In the genomic region with DNA sequence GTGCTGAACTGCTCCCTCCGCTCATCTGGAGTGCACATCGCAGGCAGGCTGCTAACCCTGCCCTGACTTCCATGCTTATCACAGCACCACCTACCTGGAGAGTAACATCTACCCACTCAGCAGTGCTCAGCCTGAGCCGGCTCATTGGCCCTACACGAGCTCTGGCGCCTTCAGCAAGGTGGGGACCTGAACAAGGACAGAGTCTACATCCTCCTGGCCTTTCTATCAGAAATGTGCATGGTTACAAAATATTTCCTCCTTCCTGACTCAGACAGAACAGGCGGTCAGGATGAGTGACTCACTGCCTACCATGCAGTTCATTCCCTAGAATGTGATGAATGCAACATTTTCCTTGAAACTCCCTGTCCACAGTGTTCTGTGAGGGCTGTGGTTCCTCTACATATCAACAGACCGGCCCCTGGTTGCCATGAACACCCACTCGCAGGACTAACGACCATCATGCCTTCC, we compare ENCODE assay signal across 9 cellular contexts. TPM values are rescaled to one million over a fixed set of nuclear protein-coding genes. Genes with fewer than 3 reads are reported as not detected.
DNase-seq lines count a peak whose midpoint lies in the region; ATAC-seq, FAIRE-seq and TF ChIP-seq lines count a peak whose summit lies in the region.
"Had no signal": no experiment of that assay in that cellular context is flagged by ENCODE, and none has a peak within 500 bp of the region (broad histone marks: within the 10 kb centered on the region; RNA-seq: fewer than 3 reads in every experiment).

No MANE protein-coding gene starts in this region.

- H3K4me3 ChIP-seq in IMR-90 (ENCODE audit: insufficient read depth, low read depth, low read length) (no peak overlapping the region), bronchial epithelial cell (ENCODE audit: low read depth, low read length) (no peak overlapping the region)

- peak overlapping the region; percentile 81 for H3K4ac ChIP-seq in IMR-90 (ENCODE audit: low read depth, low read length)

- H2AK5ac ChIP-seq in IMR-90 (ENCODE audit: low read depth, low read length) = peak overlapping the region; percentile 26

- H2BK5ac ChIP-seq in IMR-90 (ENCODE audit: low read depth, low read length, poor library complexity, severe bottlenecking) = peak overlapping the region; percentile 65

- TF ChIP-seq CTCF in IMR-90 (conservative IDR thresholded peaks at IDR 0.05; ENCODE audit: low read depth, low read length) (no peak), bronchial epithelial cell (IDR thresholded peaks at IDR 0.05; ENCODE audit: insufficient read depth, low read length, severe bottlenecking) (no peak)

- H3K4me1 ChIP-seq in IMR-90 (ENCODE audit: control insufficient read depth, insufficient read depth, low read length) = peaks cover 6% of the 10 kb centered on the region

- H3K56ac ChIP-seq in IMR-90 (ENCODE audit: extremely low read depth, insufficient read depth, low read length) = peak overlapping the region; percentile 27; the same call in 1 of the 2 replicates

- peak overlapping the region; percentile 18 for H2AK9ac ChIP-seq in IMR-90 (replicated peaks; ENCODE audit: low read depth, low read length, poor library complexity)

- peak overlapping the region; percentile 63 for H4K91ac ChIP-seq in IMR-90 (ENCODE audit: insufficient read depth, low read depth, low read length)

- peak overlapping the region; percentile 16 to 64; a peak in 3 of 4 replicates for H4K8ac ChIP-seq in IMR-90 (ENCODE audit: low read depth in 2 of 2, low read length in 2 of 2)

- H3K36me3 ChIP-seq in IMR-90 (ENCODE audit: control insufficient read depth, insufficient read depth, low read length) (no peaks in the 10 kb centered on the region), bronchial epithelial cell (ENCODE audit: control insufficient read depth, insufficient read depth, low read length) (no peaks in the 10 kb centered on the region)

- POLR2A ChIA-PET in IMR-90 (lab: Charles Lee; ENCODE audit: unreplicated experiment) = no interaction called here

- peak overlapping the region; percentile 59 for H2AFZ ChIP-seq in IMR-90 (replicated peaks; ENCODE audit: low read length, poor library complexity)

- no peaks in the 10 kb centered on the region for H3K9me3 ChIP-seq in IMR-90 (ENCODE audit: control insufficient read depth, insufficient read depth, low read length)

- peaks cover 7% of the 10 kb centered on the region for H3K9me1 ChIP-seq in IMR-90 (ENCODE audit: insufficient read depth, low read length)

- peak overlapping the region; percentile 50 for H3K27ac ChIP-seq in IMR-90 (ENCODE audit: insufficient read depth, low read length)

- peak overlapping the region; percentile 83 for H2BK20ac ChIP-seq in IMR-90 (ENCODE audit: low read depth, low read length)

- H3K14ac ChIP-seq in IMR-90 (replicated peaks; ENCODE audit: low read depth, low read length) = 0 out of 2 replicates have a peak overlapping the region, but pooled peaks have one; percentile 59

- intact Hi-C loops in IMR-90 (cut with micrococcal nuclease) = no loop called here

- in situ Hi-C loops in IMR-90 (cut with MboI; ENCODE audit: low sequenced_read_pairs) = no loop called here

- CTCF ChIA-PET in IMR-90 (lab: Yijun Ruan, JAX) = no interaction called here

- no peak overlapping the region; the same call in 1 of the 2 replicates for H3K23ac ChIP-seq in IMR-90 (ENCODE audit: low read depth, low read length)

- H3K4me2 ChIP-seq in IMR-90 (ENCODE audit: low read depth, low read length) = peak overlapping the region; percentile 57

- ATAC-seq in IMR-90 (ENCODE audit: low read depth) (peak; percentile 94), HG02798 (IDR thresholded peaks at IDR 0.05; ENCODE audit: poor library complexity, unreplicated experiment) (no peak)

- H3K18ac ChIP-seq in IMR-90 (ENCODE audit: low read depth, low read length) = peak overlapping the region; percentile 12; the same call in 1 of the 2 replicates

- H3K9ac ChIP-seq in IMR-90 (ENCODE audit: low read depth, low read length) = no peak overlapping the region

- TF ChIP-seq RAD21 in IMR-90 (IDR thresholded peaks at IDR 0.05; ENCODE audit: low read length) = no peak

- TF ChIP-seq POLR2A in IMR-90 (IDR thresholded peaks at IDR 0.05; ENCODE audit: low read depth, low read length) = no peak

- H4K20me1 ChIP-seq in IMR-90 (ENCODE audit: insufficient read depth, low read length) = no peaks in the 10 kb centered on the region

- H4K5ac ChIP-seq in IMR-90 (ENCODE audit: low read depth, low read length) = no peak overlapping the region

- H3K79me1 ChIP-seq in IMR-90 (ENCODE audit: low read depth in 1 of 2, low read length in 2 of 2) = no peaks in the 10 kb centered on the region

- H2BK120ac ChIP-seq in IMR-90 (ENCODE audit: low read depth, low read length) = peak overlapping the region; percentile 77

- peak; percentile 18 for FAIRE-seq in bronchial epithelial cell (lab: Jason Lieb, UNC)

- peak overlapping the region; percentile 49; the same call in 2 of the 3 replicates for H2BK15ac ChIP-seq in IMR-90 (ENCODE audit: low read depth, low read length)

- H3K27me3 ChIP-seq in IMR-90 (ENCODE audit: control insufficient read depth, insufficient read depth, low read length) (no peaks in the 10 kb centered on the region), bronchial epithelial cell (ENCODE audit: control insufficient read depth, insufficient read depth, low read length) (no peaks in the 10 kb centered on the region)

- dilution Hi-C loops in IMR-90 (cut with HindIII; ENCODE audit: low sequenced_read_pairs, unreplicated experiment) = no loop called here

- DNase-seq in A172 (ENCODE audit: low spot score) = peak; percentile 96
- peak; percentile 95 for DNase-seq in IMR-90
- DNase-seq in bronchial epithelial cell (ENCODE audit: low read depth) = peak; percentile 90
- DNase-seq in lung microvascular endothelial cell (ENCODE audit: low read depth in 2 of 2) = peak; percentile 94 to 96
- no peak for DNase-seq in middle frontal gyrus (ENCODE audit: extremely low spot score, low spot score)
- DNase-seq in NCI-H774 (lab: John Stamatoyannopoulos, UW) = no peak
- DNase-seq in NK-92 (lab: John Stamatoyannopoulos, UW; ENCODE audit: unreplicated experiment) = no peak
- DNase-seq: activated naive CD4-positive, alpha-beta T cell treated with anti-CD3 and anti-CD28 coated beads for 36 hours had no signal

- BruUV-seq in IMR-90 (replicated peaks; lab: Mats Ljungman, UMichigan) = no TSS peak

- WGBS in IMR-90 (ENCODE audit: extremely low coverage in 2 of 2, insufficient read length in 1 of 2), 2 experiments = 57% methylated on average over 5 of the region's 9 CpGs; no CpG with 5 or more reads in 1 of the 2 experiments

TF ChIP-seq in IMR-90, 13 proteins besides CTCF, POLR2A, EP300 and RAD21:
- TF ChIP-seq RFX5 (IDR thresholded peaks at IDR 0.05; ENCODE audit: low read depth, low read length) (no peak), RCOR1 (IDR thresholded peaks at IDR 0.05; ENCODE audit: insufficient replicate concordance, low read length) (no peak), MAFK (IDR thresholded peaks at IDR 0.05; ENCODE audit: low read depth, low read length) (peak; percentile 79), FOS (IDR thresholded peaks at IDR 0.05; ENCODE audit: low read depth, low read length) (peak; percentile 97), USF2 (IDR thresholded peaks at IDR 0.05; ENCODE audit: low read depth, low read length) (no peak), CEBPB (IDR thresholded peaks at IDR 0.05; ENCODE audit: low read depth, low read length) (peak; percentile 83), MAZ (IDR thresholded peaks at IDR 0.05; ENCODE audit: borderline replicate concordance, low read depth, low read length) (no peak), BHLHE40 (IDR thresholded peaks at IDR 0.05; ENCODE audit: low read depth, low read length) (peak; percentile 17; the same call in 1 of the 2 replicates)

RNA-seq across cellular contexts. Expression of gene C11orf58, which starts 53.1 kb away (rescaled TPM):
- total RNA-seq in A172 (2014; rRNA removed; shearing (Covaris generic)) = 290 and 301 TPM in 2 replicates
- 53.8 and 238 TPM in 2 replicates for total RNA-seq in IMR-90 (2012; rRNA removed)
- 67.8 and 77.2 TPM in 2 replicates for polyA plus RNA-seq in IMR-90 (2012; rRNA removed)
- polyA plus RNA-seq in IMR-90 (2012; cell fraction: cytosol; rRNA removed) = 27.7 and 30.2 TPM in 2 replicates
- polyA plus RNA-seq in IMR-90 (2012; cell fraction: nucleus; rRNA removed; ENCODE audit: low replicate concordance) = 10.2 and 52.0 TPM in 2 replicates
- total RNA-seq in bronchial epithelial cell = 256 and 405 TPM in 2 replicates
- 136 and 165 TPM in 2 replicates for total RNA-seq in lung microvascular endothelial cell

Comparison
In these comparisons a context has a peak if more than half of its experiments do, and no peak if none do; other contexts are left out.
1. DNase-seq: peak in A172 (single experiment), IMR-90 (single experiment), bronchial epithelial cell (single experiment) and lung microvascular endothelial cell (2 of 2); none in middle frontal gyrus (single experiment), NCI-H774 (single experiment) and NK-92 (single experiment).